ENCODE assay signal across 1 cellular context in the genomic region with DNA sequence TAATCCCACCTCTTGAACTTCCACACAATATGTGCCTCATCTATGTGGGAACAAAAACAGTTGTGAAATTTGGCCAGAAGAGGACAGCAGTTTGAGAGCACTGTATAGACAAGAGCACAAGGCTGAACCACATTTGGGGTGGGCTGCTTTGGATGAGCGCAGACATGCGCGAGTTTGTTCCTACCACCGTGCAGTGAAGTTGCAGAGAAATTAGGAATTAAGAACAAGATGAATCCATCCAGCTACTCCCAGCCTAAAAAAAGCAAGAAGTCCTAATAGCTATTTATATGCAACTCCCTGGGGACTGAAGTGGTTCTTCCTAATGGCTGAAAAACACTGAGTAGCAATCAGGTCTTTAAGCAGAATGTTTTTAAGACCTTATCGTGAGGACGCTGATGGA.
TF ChIP-seq lines count a peak whose summit lies in the region.

No MANE protein-coding gene starts in this region.

TF ChIP-seq in GM12878, 131 proteins besides CTCF, POLR2A, EP300 and RAD21:
- no peak for TF ChIP-seq ZNF384 (IDR thresholded peaks at IDR 0.05; ENCODE audit: borderline replicate concordance, low read depth, low read length)
- no peak for TF ChIP-seq RELA (IDR thresholded peaks at IDR 0.05; ENCODE audit: borderline replicate concordance, partially characterized antibody)
- no peak for TF ChIP-seq ATF7 (IDR thresholded peaks at IDR 0.05; ENCODE audit: low read depth)
- no peak for TF ChIP-seq CHD1 (IDR thresholded peaks at IDR 0.05; ENCODE audit: low read depth, low read length)
- TF ChIP-seq ZNF207 (IDR thresholded peaks at IDR 0.05; ENCODE audit: borderline replicate concordance): no peak
- no peak for TF ChIP-seq ASH2L (IDR thresholded peaks at IDR 0.05; ENCODE audit: borderline replicate concordance, low read depth)
- TF ChIP-seq, protein P1, sequence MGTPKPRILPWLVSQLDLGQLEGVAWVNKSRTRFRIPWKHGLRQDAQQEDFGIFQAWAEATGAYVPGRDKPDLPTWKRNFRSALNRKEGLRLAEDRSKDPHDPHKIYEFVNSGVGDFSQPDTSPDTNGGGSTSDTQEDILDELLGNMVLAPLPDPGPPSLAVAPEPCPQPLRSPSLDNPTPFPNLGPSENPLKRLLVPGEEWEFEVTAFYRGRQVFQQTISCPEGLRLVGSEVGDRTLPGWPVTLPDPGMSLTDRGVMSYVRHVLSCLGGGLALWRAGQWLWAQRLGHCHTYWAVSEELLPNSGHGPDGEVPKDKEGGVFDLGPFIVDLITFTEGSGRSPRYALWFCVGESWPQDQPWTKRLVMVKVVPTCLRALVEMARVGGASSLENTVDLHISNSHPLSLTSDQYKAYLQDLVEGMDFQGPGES (IDR thresholded peaks at IDR 0.05): no peak
- TF ChIP-seq BHLHE40 (IDR thresholded peaks at IDR 0.05; ENCODE audit: borderline replicate concordance in 1 of 2, low read depth in 2 of 2, low read length in 1 of 2): no peak
- TF ChIP-seq TARDBP (IDR thresholded peaks at IDR 0.05; ENCODE audit: borderline replicate concordance): no peak
- no peak for TF ChIP-seq PML (IDR thresholded peaks at IDR 0.05; ENCODE audit: low read length)
- TF ChIP-seq HDAC6 (IDR thresholded peaks at IDR 0.05; ENCODE audit: unreplicated experiment): no peak
- TF ChIP-seq STAT1 (conservative IDR thresholded peaks at IDR 0.05): no peak
- TF ChIP-seq, protein P2, sequence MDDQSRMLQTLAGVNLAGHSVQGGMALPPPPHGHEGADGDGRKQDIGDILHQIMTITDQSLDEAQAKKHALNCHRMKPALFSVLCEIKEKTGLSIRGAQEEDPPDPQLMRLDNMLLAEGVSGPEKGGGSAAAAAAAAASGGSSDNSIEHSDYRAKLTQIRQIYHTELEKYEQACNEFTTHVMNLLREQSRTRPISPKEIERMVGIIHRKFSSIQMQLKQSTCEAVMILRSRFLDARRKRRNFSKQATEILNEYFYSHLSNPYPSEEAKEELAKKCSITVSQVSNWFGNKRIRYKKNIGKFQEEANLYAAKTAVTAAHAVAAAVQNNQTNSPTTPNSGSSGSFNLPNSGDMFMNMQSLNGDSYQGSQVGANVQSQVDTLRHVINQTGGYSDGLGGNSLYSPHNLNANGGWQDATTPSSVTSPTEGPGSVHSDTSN (IDR thresholded peaks at IDR 0.05; ENCODE audit: insufficient replicate concordance, low read depth, low read length): no peak
- TF ChIP-seq ZZZ3 (IDR thresholded peaks at IDR 0.05; ENCODE audit: control insufficient read depth, insufficient read length, low read depth): no peak
- no peak for TF ChIP-seq HDAC2 (IDR thresholded peaks at IDR 0.05)
- no peak for TF ChIP-seq ZNF217 (IDR thresholded peaks at IDR 0.05)
- no peak for TF ChIP-seq MTA3 (IDR thresholded peaks at IDR 0.05; ENCODE audit: borderline replicate concordance, low read length)
